1 cellular context compared by ENCODE assay signal in the genomic region with DNA sequence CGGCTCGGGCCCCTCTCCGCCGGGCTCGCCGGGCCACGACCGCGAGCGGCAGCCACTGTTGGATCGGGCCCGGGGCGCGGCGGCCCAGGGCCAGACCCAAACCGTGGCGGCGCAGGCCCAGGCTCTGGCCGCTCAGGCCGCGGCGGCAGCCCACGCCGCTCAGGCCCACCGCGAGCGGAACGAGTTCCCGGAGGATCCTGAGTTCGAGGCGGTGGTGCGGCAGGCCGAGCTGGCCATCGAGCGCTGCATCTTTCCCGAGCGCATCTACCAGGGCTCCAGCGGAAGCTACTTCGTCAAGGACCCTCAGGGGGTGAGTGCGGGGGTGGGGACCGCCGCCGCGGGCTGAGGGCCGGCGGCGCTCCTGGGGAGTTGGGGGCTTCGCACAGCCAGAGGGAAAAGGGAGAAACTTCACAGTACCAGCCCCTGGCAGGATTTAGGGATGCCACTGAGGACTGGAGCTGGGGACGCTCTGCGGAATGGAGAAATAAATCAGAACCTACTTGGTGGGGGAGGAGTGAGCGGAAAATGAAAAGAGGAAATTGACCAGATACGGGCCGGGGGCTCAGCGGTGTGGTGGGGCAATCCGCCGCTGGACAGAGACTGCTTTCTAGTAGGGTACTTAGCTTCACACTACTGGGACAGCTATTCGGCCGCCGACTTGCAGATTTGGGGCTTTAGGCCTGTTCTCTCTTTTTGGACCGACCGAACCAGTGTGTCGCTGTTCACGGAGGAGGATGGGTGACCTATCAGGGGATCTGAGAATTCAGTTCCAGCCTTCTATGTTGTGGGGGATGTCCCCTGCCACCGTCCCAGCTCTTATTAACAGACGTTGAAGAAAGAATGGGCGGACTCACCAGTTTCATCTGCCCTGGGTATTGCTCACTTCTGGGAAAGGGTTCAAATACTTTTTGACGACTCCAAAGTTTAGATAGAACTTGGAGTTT.
TF ChIP-seq lines count a peak whose summit lies in the region.

No MANE protein-coding gene starts in this region.

TF ChIP-seq in endothelial cell of umbilical vein, 7 proteins besides CTCF, POLR2A, EP300 and RAD21:
- TF ChIP-seq GATA2 (IDR thresholded peaks at IDR 0.05; ENCODE audit: insufficient read depth, insufficient read length, low read depth, low read length) (no peak), JUN (IDR thresholded peaks at IDR 0.05; ENCODE audit: borderline replicate concordance, insufficient read depth, insufficient read length, low read depth) (no peak), EZH2 (IDR thresholded peaks at IDR 0.05; ENCODE audit: borderline replicate concordance, low read depth, low read length, severe bottlenecking) (no peak), FOS (IDR thresholded peaks at IDR 0.05; ENCODE audit: borderline replicate concordance, insufficient read depth, low read length) (no peak), POLR2AphosphoS5 (IDR thresholded peaks at IDR 0.05; ENCODE audit: insufficient read depth, low read depth, low read length) (no peak), MYC (IDR thresholded peaks at IDR 0.05; ENCODE audit: low read depth, low read length) (no peak)
- TF ChIP-seq, protein P1, sequence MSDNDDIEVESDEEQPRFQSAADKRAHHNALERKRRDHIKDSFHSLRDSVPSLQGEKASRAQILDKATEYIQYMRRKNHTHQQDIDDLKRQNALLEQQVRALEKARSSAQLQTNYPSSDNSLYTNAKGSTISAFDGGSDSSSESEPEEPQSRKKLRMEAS (IDR thresholded peaks at IDR 0.05; ENCODE audit: insufficient read depth, insufficient read length): no peak
